In the genomic region with DNA sequence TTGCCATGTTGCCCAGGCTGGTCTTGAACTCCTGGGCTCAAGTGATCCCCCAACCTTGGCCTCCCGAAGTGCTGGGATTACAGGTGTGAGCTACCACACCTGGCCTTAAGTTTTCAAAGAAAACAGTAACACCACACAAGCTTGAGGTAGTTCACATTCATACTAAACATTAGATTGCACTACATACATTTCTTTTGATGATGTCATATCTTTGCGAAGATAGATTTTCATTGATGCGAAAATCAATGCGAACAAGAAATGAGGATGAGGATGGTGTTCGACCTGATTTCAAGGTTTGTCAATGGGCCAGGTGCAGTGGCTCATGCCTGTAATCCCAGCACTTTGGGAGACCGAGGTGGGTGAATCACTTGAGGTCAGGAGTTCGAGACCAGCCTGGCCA, we compare ENCODE assay signal across 1 cellular context. TPM values are rescaled to one million over a fixed set of nuclear protein-coding genes. Genes with fewer than 3 reads are reported as not detected.
"Had no signal": no experiment of that assay in that cellular context is flagged by ENCODE, and none has a peak within 500 bp of the region (broad histone marks: within the 10 kb centered on the region; RNA-seq: fewer than 3 reads in every experiment).

No MANE protein-coding gene starts in this region.

RNA-seq across cellular contexts. Expression of gene MDGA1, which starts 36.0 kb away (rescaled TPM):
- total RNA-seq: HT-29 had no signal
